ENCODE assay signal across 10 cellular contexts in genomic region chr19:30696514-30696913, GRCh38.
DNase-seq lines count a peak whose midpoint lies in the region; ATAC-seq and TF ChIP-seq lines count a peak whose summit lies in the region.
"Had no signal": no experiment of that assay in that cellular context is flagged by ENCODE, and none has a peak within 500 bp of the region (broad histone marks: within the 10 kb centered on the region; RNA-seq: fewer than 3 reads in every experiment).

No MANE protein-coding gene starts in this region.

- CTCF ChIA-PET in SK-N-SH (lab: Yijun Ruan, JAX) (interaction anchor here (0.9 to 4.1 kb wide), 7 partner anchors 10 to 1528 kb away, joined by 3 to 28 read pairs (median 4); no protein-coding TSS in a partner anchor), PC-3 (lab: Charles Lee) (no interaction called here)

- H4K20me1 ChIP-seq in SK-N-SH (ENCODE audit: insufficient read depth) (no peaks in the 10 kb centered on the region), PC-3 (ENCODE audit: low read length) (no peaks in the 10 kb centered on the region), smooth muscle cell (ENCODE audit: low read depth) (no peaks in the 10 kb centered on the region)
- H4K20me1 ChIP-seq: BLaER1 had no signal

- H2AFZ ChIP-seq in SK-N-SH (ENCODE audit: low read depth) (no peak overlapping the region), PC-3 (ENCODE audit: low read length) (no peak overlapping the region), smooth muscle cell (ENCODE audit: low read depth) (no peak overlapping the region)

- H3K36me3 ChIP-seq in SK-N-SH (replicated peaks in 1 of 2; ENCODE audit: control insufficient read depth in 1 of 2, insufficient read depth in 2 of 2, low read length in 1 of 2) (no peaks in the 10 kb centered on the region), PC-3 (ENCODE audit: low read depth, low read length) (no peaks in the 10 kb centered on the region), smooth muscle cell (ENCODE audit: low read depth) (no peaks in the 10 kb centered on the region)
- H3K36me3 ChIP-seq: BLaER1 had no signal

- TF ChIP-seq CTCF in SK-N-SH (IDR thresholded peaks at IDR 0.05), result no peak
- 0 out of 2 replicates have a peak, but pooled peaks have one; percentile 25 for TF ChIP-seq CTCF in PC-3 (conservative IDR thresholded peaks at IDR 0.05; ENCODE audit: low read depth, low read length)
- peak; percentile 48 for TF ChIP-seq CTCF in smooth muscle cell (IDR thresholded peaks at IDR 0.05; ENCODE audit: borderline replicate concordance, insufficient read depth, poor library complexity, severe bottlenecking)

- peak; percentile 47 for TF ChIP-seq RAD21 in SK-N-SH (IDR thresholded peaks at IDR 0.05; ENCODE audit: low read length)

- H3K4me1 ChIP-seq in SK-N-SH (ENCODE audit: control insufficient read depth in 1 of 2, insufficient read depth in 2 of 2, low read depth in 1 of 2, low read length in 1 of 2) (peaks cover 5 to 41% of the 10 kb centered on the region in 2 experiments; a peak in 3 of 4 replicates), PC-3 (ENCODE audit: insufficient read depth, low read length) (no peaks in the 10 kb centered on the region), smooth muscle cell (ENCODE audit: low read depth) (no peaks in the 10 kb centered on the region)

- BruUV-seq in PC-3 (replicated peaks; lab: Mats Ljungman, UMichigan), result no TSS peak

- no peak overlapping the region for H3K9ac ChIP-seq in SK-N-SH
- H3K9ac ChIP-seq in PC-3 (ENCODE audit: low read length), result no peak overlapping the region
- H3K9ac ChIP-seq in smooth muscle cell (ENCODE audit: low read depth), result no peak overlapping the region
- H3K9ac ChIP-seq: BLaER1 had no signal

- H3K9me2 ChIP-seq in SK-N-SH (no peaks in the 10 kb centered on the region), PC-3 (replicated peaks; ENCODE audit: low read length) (no peaks in the 10 kb centered on the region)

- 75% methylated on average over 5 of the region's 6 CpGs for WGBS in SK-N-SH (ENCODE audit: low lambda C conversion rate)
- WGBS in smooth muscle cell (ENCODE audit: low lambda C conversion rate), result 30% methylated on average over 6 of the region's 6 CpGs

- DNase-seq in SK-N-SH (peak; percentile 52), PC-3 (no peak), germinal center (ENCODE audit: low spot score) (peak; percentile 45), smooth muscle cell (lab: John Stamatoyannopoulos, UW; ENCODE audit: unreplicated experiment) (no peak), cerebellum (ENCODE audit: low spot score) (no peak)
- DNase-seq: activated CD8-positive, alpha-beta memory T cell treated with anti-CD3 and anti-CD28 coated beads for 24 hours had no signal

- H3K27me3 ChIP-seq in SK-N-SH (ENCODE audit: insufficient read depth) (no peaks in the 10 kb centered on the region; the same call in 1 of the 2 replicates), PC-3 (ENCODE audit: low read length) (peaks cover 18% of the 10 kb centered on the region), smooth muscle cell (ENCODE audit: low read depth) (no peaks in the 10 kb centered on the region)

- ATAC-seq in SK-N-SH treated with all-trans-retinoic acid at 6 μM for 48 hours (no peak), PC-3 (no peak), HG03135 (IDR thresholded peaks at IDR 0.05; ENCODE audit: unreplicated experiment) (no peak), HG03457 (IDR thresholded peaks at IDR 0.05; ENCODE audit: unreplicated experiment) (no peak)

- H3K4me2 ChIP-seq in SK-N-SH (no peak overlapping the region), PC-3 (ENCODE audit: low read length) (no peak overlapping the region), smooth muscle cell (peak overlapping the region; percentile 48)
- H3K4me2 ChIP-seq: BLaER1 had no signal

- no peak for TF ChIP-seq EP300 in SK-N-SH (IDR thresholded peaks at IDR 0.05; ENCODE audit: borderline replicate concordance in 1 of 2, low read depth in 1 of 2, low read length in 1 of 2)

- H3F3A ChIP-seq in SK-N-SH (replicated peaks; ENCODE audit: insufficient read depth), result no peaks in the 10 kb centered on the region
- H3F3A ChIP-seq in PC-3 (ENCODE audit: low read length, unreplicated experiment), result no peaks in the 10 kb centered on the region
- no peaks in the 10 kb centered on the region for H3F3A ChIP-seq in smooth muscle cell (ENCODE audit: low read depth)

- POLR2A ChIA-PET in SK-N-SH (lab: Yijun Ruan, JAX) (no interaction called here), PC-3 (lab: Charles Lee; ENCODE audit: unreplicated experiment) (no interaction called here)

- no peaks in the 10 kb centered on the region for H3K9me3 ChIP-seq in SK-N-SH
- H3K9me3 ChIP-seq in PC-3 (ENCODE audit: low read length), result no peaks in the 10 kb centered on the region
- no peaks in the 10 kb centered on the region for H3K9me3 ChIP-seq in smooth muscle cell (replicated peaks; ENCODE audit: low read depth)
- H3K9me3 ChIP-seq: BLaER1 had no signal

- H3K27ac ChIP-seq in SK-N-SH (ENCODE audit: low read depth in 2 of 2, low read length in 1 of 2) (no peak overlapping the region), PC-3 (ENCODE audit: low read length) (no peak overlapping the region), smooth muscle cell (ENCODE audit: low read depth) (no peak overlapping the region)
- H3K27ac ChIP-seq: BLaER1 had no signal

- no peak overlapping the region; a peak in 1 of 4 replicates for H3K4me3 ChIP-seq in SK-N-SH (ENCODE audit: low read depth in 2 of 2, low read length in 1 of 2)
- H3K4me3 ChIP-seq in PC-3 (ENCODE audit: low read length), result no peak overlapping the region
- H3K4me3 ChIP-seq in smooth muscle cell, result no peak overlapping the region
- H3K4me3 ChIP-seq: BLaER1 had no signal

- intact Hi-C loops in PC-3 (cut with micrococcal nuclease), result no loop called here

- H3K79me2 ChIP-seq in SK-N-SH (ENCODE audit: insufficient read depth), result no peaks in the 10 kb centered on the region
- H3K79me2 ChIP-seq in PC-3 (ENCODE audit: low read length), result no peaks in the 10 kb centered on the region
- H3K79me2 ChIP-seq in smooth muscle cell (ENCODE audit: low read depth), result no peaks in the 10 kb centered on the region

TF ChIP-seq in SK-N-SH, 30 proteins besides CTCF, POLR2A, EP300 and RAD21:
- TF ChIP-seq SMC3 (IDR thresholded peaks at IDR 0.05; ENCODE audit: low read depth, low read length), result 0 out of 2 replicates have a peak, but pooled peaks have one; percentile 4
- no peak for TF ChIP-seq NRF1 (IDR thresholded peaks at IDR 0.05; ENCODE audit: low read depth, low read length)
- TF ChIP-seq MXI1 (IDR thresholded peaks at IDR 0.05; ENCODE audit: low read depth, low read length), result no peak
- no peak for TF ChIP-seq TCF12 (IDR thresholded peaks at IDR 0.05)
- TF ChIP-seq NFIC (IDR thresholded peaks at IDR 0.05; ENCODE audit: borderline replicate concordance), result no peak

TF ChIP-seq in SK-N-SH treated with all-trans-retinoic acid at 6 μM for 48 hours, 23 proteins besides CTCF, POLR2A, EP300 and RAD21:
- TF ChIP-seq SNAI2 (CRISPR knock-in tag; IDR thresholded peaks at IDR 0.05) (no peak), BACH2 (CRISPR knock-in tag; IDR thresholded peaks at IDR 0.05; ENCODE audit: borderline replicate concordance) (no peak), ZC3H10 (CRISPR knock-in tag; IDR thresholded peaks at IDR 0.05) (no peak), TSHZ2 (CRISPR knock-in tag; IDR thresholded peaks at IDR 0.05) (no peak), ZNF8 (CRISPR knock-in tag; IDR thresholded peaks at IDR 0.05) (no peak), ZNF70 (CRISPR knock-in tag; IDR thresholded peaks at IDR 0.05) (no peak), CREB5 (CRISPR knock-in tag; IDR thresholded peaks at IDR 0.05; ENCODE audit: low read depth) (no peak), RARB (CRISPR knock-in tag; IDR thresholded peaks at IDR 0.05) (no peak), TCF4 (CRISPR knock-in tag; IDR thresholded peaks at IDR 0.05; ENCODE audit: borderline replicate concordance) (no peak), CSDC2 (CRISPR knock-in tag; IDR thresholded peaks at IDR 0.05) (no peak)

Comparison
In these comparisons a context has a peak if more than half of its experiments do, and no peak if none do; other contexts are left out.
1. DNase-seq: peak in SK-N-SH (single experiment) and germinal center (single experiment); none in PC-3 (single experiment), smooth muscle cell (single experiment) and cerebellum (single experiment).